In genomic region chr16:11636172-11636721, GRCh38 we compare ENCODE assay signal across 13 cellular contexts. TPM values are rescaled to one million over a fixed set of nuclear protein-coding genes. Genes with fewer than 3 reads are reported as not detected.
A peak's percentile ranks its signal among the peaks of the same experiment; 100 is the strongest.
DNase-seq lines count a peak whose midpoint lies in the region; ATAC-seq and TF ChIP-seq lines count a peak whose summit lies in the region.
"Had no signal": no experiment of that assay in that cellular context is flagged by ENCODE, and none has a peak within 500 bp of the region (broad histone marks: within the 10 kb centered on the region; RNA-seq: fewer than 3 reads in every experiment).

No MANE protein-coding gene starts in this region.

- WGBS in lung, 2 donors = 41 to 51% methylated on average over 14 of the region's 14 CpGs

- H3K36me3 Mint-ChIP-seq in CD8-positive, alpha-beta T cell = no peaks in the 10 kb centered on the region
- H3K36me3 Mint-ChIP-seq in T-cell = no peaks in the 10 kb centered on the region
- H3K36me3 Mint-ChIP-seq: stimulated activated naive B cell treated with anti-CD40 and anti-IgM and Interleukin-4, amounts not matched to agents 10 μg/mL and 1 μg/mL and 100 μg/mL, for 72 hours had no signal

- no peaks in the 10 kb centered on the region for H3K36me3 ChIP-seq in CD8-positive, alpha-beta T cell (ENCODE audit: insufficient read depth, low read length)
- no peaks in the 10 kb centered on the region for H3K36me3 ChIP-seq in lung (ENCODE audit: control insufficient read depth in 2 of 2, insufficient read depth in 2 of 2, low read length in 2 of 2)
- H3K36me3 ChIP-seq: BLaER1 had no signal

- H3K9me3 ChIP-seq in CD8-positive, alpha-beta T cell (ENCODE audit: low read length) = no peaks in the 10 kb centered on the region
- H3K9me3 ChIP-seq in lung (ENCODE audit: control insufficient read depth in 2 of 2, insufficient read depth in 1 of 2, low read length in 1 of 2) = no peaks in the 10 kb centered on the region
- H3K9me3 ChIP-seq: BLaER1 had no signal

- peaks cover 24% of the 10 kb centered on the region for H3K4me1 Mint-ChIP-seq in CD8-positive, alpha-beta T cell (ENCODE audit: low read depth)
- peaks cover 22 to 30% (median 28%) of the 10 kb centered on the region in 3 donors for H3K4me1 Mint-ChIP-seq in T-cell

- POLR2A ChIA-PET in CD8-positive, alpha-beta T cell (lab: Charles Lee) = interaction anchor here (1.0 kb wide), 1 partner anchor 10 kb away, joined by 4 read pairs; no protein-coding TSS in a partner anchor
- POLR2A ChIA-PET in T-cell (lab: Charles Lee) = no interaction called here

- intact Hi-C loops in CD8-positive, alpha-beta T cell (cut with DNase I, micrococcal nuclease) = no loop called here

- H3K4me3 Mint-ChIP-seq in CD8-positive, alpha-beta T cell = no peak overlapping the region
- H3K4me3 Mint-ChIP-seq in T-cell = no peak overlapping the region
- H3K4me3 Mint-ChIP-seq: stimulated activated naive B cell treated with anti-CD40 and anti-IgM and Interleukin-4, amounts not matched to agents 10 μg/mL and 1 μg/mL and 100 μg/mL, for 72 hours had no signal

- no peak overlapping the region for H3K27ac ChIP-seq in CD8-positive, alpha-beta T cell (ENCODE audit: low read depth, low read length)
- peak overlapping the region in 1 of 2 donors; percentile 1 for H3K27ac ChIP-seq in lung (ENCODE audit: low read depth in 1 of 2, low read length in 1 of 2)
- H3K27ac ChIP-seq: BLaER1 had no signal

- H3K4me1 ChIP-seq in CD8-positive, alpha-beta T cell (ENCODE audit: insufficient read depth, low read length) = peaks cover 18% of the 10 kb centered on the region
- H3K4me1 ChIP-seq in lung (ENCODE audit: control insufficient read depth in 2 of 2, insufficient read depth in 2 of 2, low read length in 2 of 2) = peaks cover 3 to 7% of the 10 kb centered on the region in 2 donors

- CTCF ChIA-PET in CD8-positive, alpha-beta T cell (lab: Charles Lee) = interaction anchor here (1.7 to 2.4 kb wide), 2 partner anchors 73 to 104 kb away, joined by 3 to 16 read pairs; no protein-coding TSS in a partner anchor
- CTCF ChIA-PET in T-cell (lab: Charles Lee) = interaction anchor here (0.5 to 2.1 kb wide), 10 partner anchors 13 to 687 kb away, joined by 3 to 7 read pairs (median 4); no protein-coding TSS in a partner anchor

- in situ Hi-C loops in ACHN (cut with HindIII; ENCODE audit: low pct_ligation_motif_present, low pct_unique_long_range_greater_than_20kb, low sequenced_read_pairs) = no loop called here

- H3K4me3 ChIP-seq in CD8-positive, alpha-beta T cell (ENCODE audit: low read depth, low read length) = no peak overlapping the region
- no peak overlapping the region for H3K4me3 ChIP-seq in lung
- H3K4me3 ChIP-seq: BLaER1, skin epidermis had no signal

- H3K27ac Mint-ChIP-seq in CD8-positive, alpha-beta T cell = no peak overlapping the region
- H3K27ac Mint-ChIP-seq in T-cell = no peak overlapping the region
- H3K27ac Mint-ChIP-seq: stimulated activated naive B cell treated with anti-CD40 and anti-IgM and Interleukin-4, amounts not matched to agents 10 μg/mL and 1 μg/mL and 100 μg/mL, for 72 hours had no signal

- no peak for DNase-seq in CD8-positive, alpha-beta T cell
- DNase-seq in NCI-H146 (lab: John Stamatoyannopoulos, UW) (peak; percentile 100), T-cell (peak in 2 of 34 experiments; percentile 14 to 42), lung (ENCODE audit: low spot score) (peak; percentile 63), ACHN (no peak)
- DNase-seq: activated effector memory CD4-positive, alpha-beta T cell treated with Interleukin-2 at 50 U/mL for 16 hours; left ventricle myocardium superior; stimulated activated naive B cell treated with anti-CD40 and anti-IgM and Interleukin-4, amounts not matched to agents 10 μg/mL and 1 μg/mL and 100 μg/mL, for 72 hours had no signal

- TF ChIP-seq CTCF in CD8-positive, alpha-beta T cell (IDR thresholded peaks at IDR 0.05) = no peak
- TF ChIP-seq CTCF in lung (IDR thresholded peaks at IDR 0.05; ENCODE audit: control extremely low read depth, extremely low read depth) = no peak

- no peaks in the 10 kb centered on the region for H3K27me3 Mint-ChIP-seq in CD8-positive, alpha-beta T cell (ENCODE audit: low read depth)
- no peaks in the 10 kb centered on the region for H3K27me3 Mint-ChIP-seq in T-cell

- peak; percentile 76 for ATAC-seq in CD8-positive, alpha-beta T cell
- peak in 3 of 4 experiments; percentile 15 to 91 (median 45) for ATAC-seq in T-cell (replicated peaks in 1 of 4)
- peak; percentile 56 for ATAC-seq in lung (ENCODE audit: insufficient read depth, low FRiP score)
- ATAC-seq in GM18870 (IDR thresholded peaks at IDR 0.05; ENCODE audit: unreplicated experiment) = no peak
- no peak for ATAC-seq in HG02938 (IDR thresholded peaks at IDR 0.05; ENCODE audit: unreplicated experiment)
- no peak for ATAC-seq in GM21825 (IDR thresholded peaks at IDR 0.05; ENCODE audit: unreplicated experiment)
- ATAC-seq: left ventricle myocardium superior had no signal

- no peaks in the 10 kb centered on the region for H3K9me3 Mint-ChIP-seq in CD8-positive, alpha-beta T cell
- H3K9me3 Mint-ChIP-seq in T-cell = no peaks in the 10 kb centered on the region
- H3K9me3 Mint-ChIP-seq: stimulated activated naive B cell treated with anti-CD40 and anti-IgM and Interleukin-4, amounts not matched to agents 10 μg/mL and 1 μg/mL and 100 μg/mL, for 72 hours had no signal

- no peaks in the 10 kb centered on the region for H3K27me3 ChIP-seq in CD8-positive, alpha-beta T cell (ENCODE audit: insufficient read depth, low read length)
- no peaks in the 10 kb centered on the region for H3K27me3 ChIP-seq in lung (ENCODE audit: control insufficient read depth, insufficient read depth)
- H3K27me3 ChIP-seq: BLaER1 had no signal

RNA-seq across cellular contexts. Expression of gene SNN, which starts 32.0 kb away (rescaled TPM):
- 100 to 1,000 TPM; 105 to 107 TPM for total RNA-seq in CD8-positive, alpha-beta T cell
- 10 to 100 TPM; 17.4 to 56.2 (median 22.7) TPM for total RNA-seq in T-cell
- 10 to 100 TPM; 18.1 to 19.7 TPM for total RNA-seq in lung
- 10 to 100 TPM in 1 of 2 donors, 1 to 10 TPM in 1; 9.4 to 29.0 TPM for polyA plus RNA-seq in lung

RNA-seq across cellular contexts. Expression of gene LITAF, which starts 49.5 kb away (rescaled TPM):
- total RNA-seq in CD8-positive, alpha-beta T cell = 100 to 1,000 TPM; 543 TPM
- 100 to 1,000 TPM; 150 to 256 (median 161) TPM for total RNA-seq in T-cell
- total RNA-seq in lung = 100 to 1,000 TPM in 1 of 2 donors, 10 to 100 TPM in 1; 89.8 to 203 TPM
- polyA plus RNA-seq in lung = 100 to 1,000 TPM in 1 of 2 donors, 10 to 100 TPM in 1; 66.4 to 406 TPM

Comparison
In these comparisons a context has a peak if more than half of its experiments do, and no peak if none do; other contexts are left out.
1. ATAC-seq: peak in CD8-positive, alpha-beta T cell (single experiment), T-cell (3 of 4) and lung (single experiment); none in GM18870 (single experiment), HG02938 (single experiment) and GM21825 (single experiment).
2. DNase-seq: peak in NCI-H146 (single experiment) and lung (single experiment); none in CD8-positive, alpha-beta T cell (0 of 7) and ACHN (single experiment).